Comparison of ENCODE assay signal across 28 cellular contexts in genomic region chr5:55657443-55657842, GRCh38. TPM values are rescaled to one million over a fixed set of nuclear protein-coding genes. Genes with fewer than 3 reads are reported as not detected.
DNase-seq lines count a peak whose midpoint lies in the region; ATAC-seq and TF ChIP-seq lines count a peak whose summit lies in the region.
"Had no signal": no experiment of that assay in that cellular context is flagged by ENCODE, and none has a peak within 500 bp of the region (broad histone marks: within the 10 kb centered on the region; RNA-seq: fewer than 3 reads in every experiment).

No MANE protein-coding gene starts in this region.

- H3K36me3 ChIP-seq in hepatocyte (replicated peaks; ENCODE audit: insufficient read depth, low read depth): no peaks in the 10 kb centered on the region
- H3K36me3 ChIP-seq: gastrocnemius medialis, upper lobe of left lung had no signal

- H2AFZ ChIP-seq in hepatocyte: no peak overlapping the region
- H2AFZ ChIP-seq: GM23248 had no signal

- H3K9me3 ChIP-seq in hepatocyte (ENCODE audit: low read depth): no peaks in the 10 kb centered on the region
- H3K9me3 ChIP-seq: ascending aorta, gastrocnemius medialis, MG63, upper lobe of left lung had no signal

- no peaks in the 10 kb centered on the region for H4K20me1 ChIP-seq in hepatocyte (ENCODE audit: insufficient read depth, poor library complexity, severe bottlenecking)

- ATAC-seq in HG02852 (IDR thresholded peaks at IDR 0.05; ENCODE audit: unreplicated experiment) (no peak), Right ventricle myocardium inferior (no peak)
- ATAC-seq: effector memory CD8-positive, alpha-beta T cell; gastrocnemius medialis; sciatic nerve; stimulated activated effector memory CD8-positive, alpha-beta T cell treated with anti-CD3 and anti-CD28 coated beads, Interleukin-12 subunit alpha, Interleukin-12 subunit beta, amount 100 ng/mL, for 72 hours had no signal

- H3K27me3 ChIP-seq in hepatocyte: no peaks in the 10 kb centered on the region
- H3K27me3 ChIP-seq: ascending aorta, cardiac muscle cell, gastrocnemius medialis, MG63, upper lobe of left lung had no signal

- no peaks in the 10 kb centered on the region for H3K9me2 ChIP-seq in hepatocyte (replicated peaks; ENCODE audit: insufficient read depth)

- H3K4me3 ChIP-seq in hepatocyte: no peak overlapping the region
- H3K4me3 ChIP-seq: ascending aorta, cardiac muscle cell, gastrocnemius medialis, GM23248, MG63, upper lobe of left lung had no signal

- H3K27ac ChIP-seq in hepatocyte: peak overlapping the region; percentile 20
- H3K27ac ChIP-seq: ascending aorta, cardiac muscle cell, gastrocnemius medialis, GM23248, upper lobe of left lung, WERI-Rb-1 had no signal

- H3K4me1 ChIP-seq in hepatocyte (ENCODE audit: insufficient read depth): no peaks in the 10 kb centered on the region
- H3K4me1 ChIP-seq: ascending aorta, gastrocnemius medialis, upper lobe of left lung had no signal

- no peak overlapping the region for H3K4me2 ChIP-seq in hepatocyte

- in situ Hi-C loops in GM13976 (cut with MboI; ENCODE audit: low sequenced_read_pairs, unreplicated experiment): no loop called here

- WGBS in hepatocyte (ENCODE audit: low lambda C conversion rate, missing lambda C conversion rate): 48% methylated on average over 2 of the region's 2 CpGs

- DNase-seq in LoVo (ENCODE audit: low spot score): peak; percentile 42
- DNase-seq in NCI-H748 (lab: John Stamatoyannopoulos, UW; ENCODE audit: unreplicated experiment): peak; percentile 43
- DNase-seq in hepatocyte (ENCODE audit: low spot score): no peak
- DNase-seq in GM13976 (ENCODE audit: low spot score): no peak
- no peak for DNase-seq in T-helper 2 cell
- DNase-seq in Right ventricle myocardium inferior (ENCODE audit: missing footprints): no peak
- DNase-seq: activated CD4-positive, alpha-beta T cell treated with anti-CD3 and anti-CD28 coated beads for 48 hours; activated gamma-delta T cell; activated naive CD8-positive, alpha-beta T cell treated with anti-CD3 and anti-CD28 coated beads, Interleukin-2, amount 10 ng/mL, durations not matched to agents 7 days and 5 days; activated T-cell treated with anti-CD3 and anti-CD28 coated beads, Interleukin-2, amount 50 U/mL, for 24 hours; AML-193; CD4-positive, alpha-beta T cell; cortex of kidney; effector memory CD8-positive, alpha-beta T cell; gastrocnemius medialis; GM23248; immature natural killer cell; MG63; NCI-H1436; NCI-H2171 treated with DMSO at 0.1 percent for 48 hours; stimulated activated CD4-positive, alpha-beta T cell treated with anti-CD3 and anti-CD28 coated beads, Interleukin-4, amount 100 ng/mL, for 24 hours; upper lobe of left lung; WERI-Rb-1 had no signal

- H3K79me2 ChIP-seq in hepatocyte: no peaks in the 10 kb centered on the region

- intact Hi-C loops in Right ventricle myocardium inferior (cut with DNase I): no loop called here

- no peak for TF ChIP-seq CTCF in hepatocyte (IDR thresholded peaks at IDR 0.05; ENCODE audit: poor library complexity)
- TF ChIP-seq CTCF in GM13976 (IDR thresholded peaks at IDR 0.05; ENCODE audit: borderline replicate concordance, control extremely low read depth, extremely low read depth, insufficient read depth, missing control alignments): no peak

RNA-seq across cellular contexts. Expression of gene SLC38A9, which starts 54.7 kb away (rescaled TPM):
- total RNA-seq in hepatocyte (36.1 and 37.8 TPM in 2 replicates), Right ventricle myocardium inferior (7.9 TPM)
- polyA plus RNA-seq in hepatocyte: 21.4 and 28.1 TPM in 2 replicates

Comparison
In these comparisons a context has a peak if more than half of its experiments do, and no peak if none do; other contexts are left out.
1. DNase-seq: peak in LoVo (single experiment) and NCI-H748 (single experiment); none in hepatocyte (single experiment), GM13976 (single experiment), T-helper 2 cell (0 of 5) and Right ventricle myocardium inferior (single experiment).